8 cellular contexts compared by ENCODE assay signal in genomic region chr17:38922538-38923291, GRCh38. TPM values are rescaled to one million over a fixed set of nuclear protein-coding genes. Genes with fewer than 3 reads are reported as not detected.
DNase-seq lines count a peak whose midpoint lies in the region; ATAC-seq and TF ChIP-seq lines count a peak whose summit lies in the region.

No MANE protein-coding gene starts in this region.

- H4K5ac ChIP-seq in mesendoderm (ENCODE audit: low read length), result no peak overlapping the region

- no peak overlapping the region for H3K23ac ChIP-seq in mesendoderm (ENCODE audit: low read length)

- no peaks in the 10 kb centered on the region for H3K27me3 Mint-ChIP-seq in dendritic cell treated with granulocyte-macrophage colony-stimulating factor and Interleukin-4, amounts not matched to agents 40 ng/mL and 50 ng/mL, for 4 days

- DNase-seq in mesendoderm, result peak; percentile 81
- no peak for DNase-seq in vagina (ENCODE audit: extremely low spot score in 2 of 2)
- DNase-seq in T-helper 9 cell, result no peak

- H3K36me3 ChIP-seq in OCI-LY1 (ENCODE audit: insufficient read depth, low read length) (peaks cover 25% of the 10 kb centered on the region), mesendoderm (ENCODE audit: control insufficient read depth, insufficient read depth, low read length) (peaks cover 4% of the 10 kb centered on the region), vagina (peaks cover 0 to 28% of the 10 kb centered on the region in 2 donors)

- TF ChIP-seq POLR2A in vagina (IDR thresholded peaks at IDR 0.05), result no peak

- no peak overlapping the region for H2AFZ ChIP-seq in OCI-LY1 (ENCODE audit: low read length)

- peaks cover 69% of the 10 kb centered on the region for H3K4me1 Mint-ChIP-seq in dendritic cell treated with granulocyte-macrophage colony-stimulating factor and Interleukin-4, amounts not matched to agents 40 ng/mL and 50 ng/mL, for 4 days (ENCODE audit: low read depth)

- TF ChIP-seq CTCF in GM12873 (IDR thresholded peaks at IDR 0.05; ENCODE audit: insufficient read depth, low read depth, low read length, missing control alignments), result peak; percentile 8
- TF ChIP-seq CTCF in OCI-LY1 (IDR thresholded peaks at IDR 0.05; ENCODE audit: low read length), result no peak
- no peak for TF ChIP-seq CTCF in vagina (IDR thresholded peaks at IDR 0.05)

- intact Hi-C loops in dendritic cell treated with granulocyte-macrophage colony-stimulating factor and Interleukin-4, amounts not matched to agents 40 ng/mL and 50 ng/mL, for 4 days (cut with micrococcal nuclease), result no loop called here
- intact Hi-C loops in vagina (cut with DNase I), result loop anchor here (10.0 kb wide), 1 partner anchor 48 kb away; the partner anchor contains the start of gene LASP1

- H4K20me1 ChIP-seq in OCI-LY1 (ENCODE audit: insufficient read depth, low read length), result no peaks in the 10 kb centered on the region

- no peak overlapping the region for H2BK120ac ChIP-seq in mesendoderm (ENCODE audit: low read depth, low read length)

- H3K36me3 Mint-ChIP-seq in dendritic cell treated with granulocyte-macrophage colony-stimulating factor and Interleukin-4, amounts not matched to agents 40 ng/mL and 50 ng/mL, for 4 days (ENCODE audit: low read depth), result peaks cover 45% of the 10 kb centered on the region

- H3K4me2 ChIP-seq in OCI-LY1 (ENCODE audit: low read length), result no peak overlapping the region
- H3K4me2 ChIP-seq in mesendoderm (ENCODE audit: low read length), result no peak overlapping the region

- no CpG with 5 or more reads among the region's 6 CpGs for WGBS in mesendoderm (ENCODE audit: extremely low coverage, insufficient coverage, low lambda C conversion rate)

- ATAC-seq in GM19328 (IDR thresholded peaks at IDR 0.05; ENCODE audit: unreplicated experiment) (no peak), HG02870 (IDR thresholded peaks at IDR 0.05; ENCODE audit: unreplicated experiment) (no peak)

- H3K79me2 ChIP-seq in OCI-LY1 (ENCODE audit: insufficient read depth, low read length) (no peaks in the 10 kb centered on the region), mesendoderm (ENCODE audit: control insufficient read depth, insufficient read depth, low read length) (no peaks in the 10 kb centered on the region)

- no peak overlapping the region for H2AK5ac ChIP-seq in mesendoderm (ENCODE audit: low read length)

- no peaks in the 10 kb centered on the region for H3K27me3 ChIP-seq in OCI-LY1 (ENCODE audit: insufficient read depth, low read length)
- no peaks in the 10 kb centered on the region for H3K27me3 ChIP-seq in mesendoderm (ENCODE audit: insufficient read depth, low read length, poor library complexity)
- no peaks in the 10 kb centered on the region for H3K27me3 ChIP-seq in vagina

- H3K9ac ChIP-seq in OCI-LY1 (ENCODE audit: low read length) (no peak overlapping the region), mesendoderm (ENCODE audit: low read length) (no peak overlapping the region)

- no peaks in the 10 kb centered on the region for H3K79me1 ChIP-seq in mesendoderm (ENCODE audit: low read length)

- no peak overlapping the region for H2BK15ac ChIP-seq in mesendoderm (replicated peaks; ENCODE audit: low read depth)

- H3K4me3 Mint-ChIP-seq in dendritic cell treated with granulocyte-macrophage colony-stimulating factor and Interleukin-4, amounts not matched to agents 40 ng/mL and 50 ng/mL, for 4 days, result no peak overlapping the region

- H3K4me3 ChIP-seq in OCI-LY1 (ENCODE audit: low read depth, low read length, poor library complexity, severe bottlenecking), result no peak overlapping the region
- no peak overlapping the region for H3K4me3 ChIP-seq in mesendoderm (ENCODE audit: low read length)
- no peak overlapping the region for H3K4me3 ChIP-seq in vagina

- H3K27ac ChIP-seq in OCI-LY1 (ENCODE audit: low read depth, low read length, poor library complexity, severe bottlenecking), result peak overlapping the region; percentile 46
- H3K27ac ChIP-seq in mesendoderm (ENCODE audit: low read depth, low read length), result peak overlapping the region; percentile 32
- peak overlapping the region; percentile 37 for H3K27ac ChIP-seq in vagina

- no peak overlapping the region for H3K4ac ChIP-seq in mesendoderm (ENCODE audit: low read depth, low read length)

- no peaks in the 10 kb centered on the region for H3K9me3 Mint-ChIP-seq in dendritic cell treated with granulocyte-macrophage colony-stimulating factor and Interleukin-4, amounts not matched to agents 40 ng/mL and 50 ng/mL, for 4 days

- H3K56ac ChIP-seq in mesendoderm (ENCODE audit: low read length), result no peak overlapping the region

- no peak overlapping the region for H4K8ac ChIP-seq in mesendoderm (ENCODE audit: low read depth, low read length)

- no peaks in the 10 kb centered on the region for H3K9me2 ChIP-seq in OCI-LY1 (ENCODE audit: low read depth, low read length)

- H3F3A ChIP-seq in OCI-LY1 (ENCODE audit: insufficient read depth, low read length), result no peaks in the 10 kb centered on the region

- H3K18ac ChIP-seq in mesendoderm (ENCODE audit: low read length), result no peak overlapping the region

- H3K9me3 ChIP-seq in OCI-LY1 (ENCODE audit: low read length), result no peaks in the 10 kb centered on the region
- H3K9me3 ChIP-seq in vagina, result no peaks in the 10 kb centered on the region

- no peak overlapping the region for H2BK5ac ChIP-seq in mesendoderm (ENCODE audit: low read length)

- H3K4me1 ChIP-seq in OCI-LY1 (ENCODE audit: insufficient read depth, low read length, severe bottlenecking), result peaks cover 12% of the 10 kb centered on the region
- peaks cover 2% of the 10 kb centered on the region for H3K4me1 ChIP-seq in mesendoderm (ENCODE audit: control insufficient read depth, low read depth, low read length)
- peaks cover 24% of the 10 kb centered on the region for H3K4me1 ChIP-seq in vagina

- peak overlapping the region; percentile 59 for H3K27ac Mint-ChIP-seq in dendritic cell treated with granulocyte-macrophage colony-stimulating factor and Interleukin-4, amounts not matched to agents 40 ng/mL and 50 ng/mL, for 4 days

RNA-seq across cellular contexts. Expression of gene FBXO47, which starts 44.5 kb away (rescaled TPM):
- polyA plus RNA-seq in mesendoderm (2013, experiment 1 of 2), result 0.03 TPM
- polyA plus RNA-seq in mesendoderm (2013, experiment 2 of 2), result not detected
- total RNA-seq in vagina, result not detected

RNA-seq across cellular contexts. Expression of gene LASP1, which starts 52.9 kb away (rescaled TPM):
- 160 TPM for polyA plus RNA-seq in mesendoderm (2013, experiment 1 of 2)
- polyA plus RNA-seq in mesendoderm (2013, experiment 2 of 2), result 164 TPM
- total RNA-seq in vagina, result 69.0 TPM
